ENCODE assay signal across 10 cellular contexts in the genomic region with DNA sequence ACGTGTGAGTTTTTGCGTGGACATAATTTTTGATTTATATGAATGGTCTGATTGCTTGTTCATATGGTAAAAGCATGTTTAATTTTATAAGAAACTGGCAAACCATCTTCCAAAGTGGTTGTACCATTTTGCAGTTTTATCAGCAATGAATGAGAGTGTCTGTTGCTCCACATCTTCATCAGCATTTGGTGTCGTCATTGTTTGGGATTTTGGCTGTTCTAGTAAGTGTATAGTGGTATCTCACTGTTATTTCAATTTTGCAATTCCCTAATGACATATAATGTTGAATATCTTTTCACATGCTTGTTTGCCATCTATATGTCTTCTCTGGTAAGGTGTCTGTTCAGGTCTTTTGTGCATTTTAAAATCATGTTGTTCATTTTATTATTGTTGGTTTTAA.
"Had no signal": no experiment of that assay in that cellular context is flagged by ENCODE, and none has a peak within 500 bp of the region (broad histone marks: within the 10 kb centered on the region; RNA-seq: fewer than 3 reads in every experiment).

No MANE protein-coding gene starts in this region.

- H3K4me2 ChIP-seq: GM23338 had no signal

- ATAC-seq: GM23338, HCT116 had no signal

- H3K36me3 ChIP-seq: HAP-1 had no signal

- H3K9ac ChIP-seq: GM23248 had no signal

- FAIRE-seq: H1 had no signal

- H3K4me1 ChIP-seq: HAP-1 had no signal

- H3K9me3 ChIP-seq: HAP-1 had no signal

- H3K4me3 ChIP-seq: GM23248, GM23338, HAP-1 had no signal

- DNase-seq: GM23248, GOT3, H7, H9, HCEC 1CT, HFFc6 had no signal

- H3K27ac ChIP-seq: GM23248 had no signal

- H2AFZ ChIP-seq: GM23248, GM23338 had no signal
